In genomic region chr12:45546545-45546944, GRCh38 we compare ENCODE assay signal across 25 cellular contexts.
"Had no signal": no experiment of that assay in that cellular context is flagged by ENCODE, and none has a peak within 500 bp of the region (broad histone marks: within the 10 kb centered on the region; RNA-seq: fewer than 3 reads in every experiment).

No MANE protein-coding gene starts in this region.

- H2AFZ ChIP-seq: neural progenitor cell, parathyroid adenoma had no signal

- H3K27ac ChIP-seq: dorsolateral prefrontal cortex, lower lobe of right lung, neural progenitor cell, parathyroid adenoma, suprapubic skin, transverse colon, vagina had no signal

- FAIRE-seq: frontal cortex had no signal

- ATAC-seq: left colon; left ventricle myocardium superior; lower lobe of right lung; mucosa of descending colon; sciatic nerve; stimulated activated naive CD8-positive, alpha-beta T cell treated with anti-CD3 and anti-CD28 coated beads, Interleukin-15, amount 100 ng/mL, for 72 hours had no signal

- H3K27me3 ChIP-seq: dorsolateral prefrontal cortex, neural progenitor cell, suprapubic skin, transverse colon, vagina had no signal

- H3K4me1 ChIP-seq: lower lobe of right lung, parathyroid adenoma, transverse colon, vagina had no signal

- H3K36me3 ChIP-seq: lower lobe of right lung, neural progenitor cell, suprapubic skin, transverse colon, vagina had no signal

- H3K79me2 ChIP-seq: parathyroid adenoma had no signal

- H3K9ac ChIP-seq: neural progenitor cell, parathyroid adenoma had no signal

- H3K9me3 ChIP-seq: lower lobe of right lung, mucosa of descending colon, suprapubic skin, transverse colon, vagina had no signal

- DNase-seq: dorsolateral prefrontal cortex; effector CD4-positive, alpha-beta T cell; hypothalamus; immature natural killer cell; islet precursor cell; kidney glomerular epithelial cell; left colon; left ventricle myocardium superior; lower lobe of right lung; mucosa of descending colon; naive B cell; stimulated activated CD4-positive, alpha-beta T cell treated with anti-CD3 and anti-CD28 coated beads, Interleukin-12 subunit alpha, Interleukin-12 subunit beta, amount 100 ng/mL, for 4 hours; stimulated activated CD4-positive, alpha-beta T cell treated with anti-CD3 and anti-CD28 coated beads, Interleukin-1b, Interleukin-23, amount 100 ng/mL, for 48 hours; stimulated activated CD4-positive, alpha-beta T cell treated with anti-CD3 and anti-CD28 coated beads, Interleukin-4, amount 100 ng/mL, for 1 hour; stimulated activated CD8-positive, alpha-beta memory T cell treated with anti-CD3 and anti-CD28 coated beads, Interleukin-4, amount 100 ng/mL, for 48 hours; stimulated activated naive CD4-positive, alpha-beta T cell; stimulated activated naive CD8-positive, alpha-beta T cell treated with anti-CD3 and anti-CD28 coated beads, Interleukin-15, amount 100 ng/mL, for 72 hours; transverse colon had no signal

- H3K4me2 ChIP-seq: neural progenitor cell, smooth muscle cell had no signal

- H3K4me3 ChIP-seq: dorsolateral prefrontal cortex, lower lobe of right lung, mucosa of descending colon, neural progenitor cell, smooth muscle cell, suprapubic skin, transverse colon, vagina had no signal
